In genomic region chr2:160063266-160063665, GRCh38 we compare ENCODE assay signal across 11 cellular contexts. TPM values are rescaled to one million over a fixed set of nuclear protein-coding genes. Genes with fewer than 3 reads are reported as not detected.
A peak's percentile ranks its signal among the peaks of the same experiment; 100 is the strongest.
DNase-seq lines count a peak whose midpoint lies in the region; ATAC-seq, FAIRE-seq and TF ChIP-seq lines count a peak whose summit lies in the region.
"Had no signal": no experiment of that assay in that cellular context is flagged by ENCODE, and none has a peak within 500 bp of the region (broad histone marks: within the 10 kb centered on the region; RNA-seq: fewer than 3 reads in every experiment).

No MANE protein-coding gene starts in this region.

- peaks cover 0 to 18% (median 17%) of the 10 kb centered on the region in 4 experiments; a peak in 6 of 7 replicates for H3K27me3 ChIP-seq in H1 (replicated peaks in 1 of 4; ENCODE audit: control insufficient read depth in 3 of 4, extremely low read depth in 1 of 4, insufficient read depth in 3 of 4, low read length in 3 of 4)
- no peaks in the 10 kb centered on the region for H3K27me3 ChIP-seq in aorta (ENCODE audit: control insufficient read depth in 1 of 2, insufficient read depth in 2 of 2, low read length in 1 of 2)
- H3K27me3 ChIP-seq: BLaER1 had no signal

- H3K4ac ChIP-seq in H1 (replicated peaks; ENCODE audit: insufficient read length, low read depth, low read length): no peak overlapping the region

- peaks cover 0 to 6% of the 10 kb centered on the region in 2 experiments; a peak in 1 of 4 replicates for H3K9me3 ChIP-seq in H1 (ENCODE audit: insufficient read depth in 2 of 2, low read depth in 1 of 2, low read length in 1 of 2)
- H3K9me3 ChIP-seq in aorta (ENCODE audit: control insufficient read depth, low read length): no peaks in the 10 kb centered on the region

- H3K36me3 ChIP-seq in H1 (ENCODE audit: control insufficient read depth in 2 of 4, insufficient read depth in 4 of 4, low read length in 3 of 4): 0 out of 8 replicates have a peak, but pooled peaks cover 0 to 5% (median 0%) of the 10 kb centered on the region in 4 experiments
- no peaks in the 10 kb centered on the region for H3K36me3 ChIP-seq in aorta (ENCODE audit: control insufficient read depth in 1 of 2, insufficient read depth in 2 of 2, low read length in 1 of 2)
- H3K36me3 ChIP-seq: BLaER1 had no signal

- peak overlapping the region; percentile 63 for H3K4me3 Mint-ChIP-seq in natural killer cell

- H3K27ac Mint-ChIP-seq in natural killer cell: no peak overlapping the region

- H3K36me3 Mint-ChIP-seq in natural killer cell: peaks cover 7% of the 10 kb centered on the region

- H2BK12ac ChIP-seq in H1 (ENCODE audit: low read depth, low read length): no peak overlapping the region; the same call in 1 of the 2 replicates

- H4K20me1 ChIP-seq in H1 (replicated peaks in 1 of 2; ENCODE audit: control insufficient read depth in 1 of 2, insufficient read depth in 2 of 2, low read length in 2 of 2): no peaks in the 10 kb centered on the region
- H4K20me1 ChIP-seq: BLaER1 had no signal

- POLR2A ChIA-PET in H1 (lab: Charles Lee; ENCODE audit: partially characterized antibody): no interaction called here

- H3K56ac ChIP-seq in H1 (replicated peaks; ENCODE audit: insufficient read length, low read depth, low read length): no peak overlapping the region

- intact Hi-C loops in Right ventricle myocardium superior (cut with DNase I) (no loop called here), cardiac septum (cut with DNase I) (no loop called here), natural killer cell (cut with micrococcal nuclease) (no loop called here), aorta (cut with DNase I) (no loop called here)

- FAIRE-seq in H1 (lab: Jason Lieb, UNC): no peak

- peak overlapping the region; percentile 88; the same call in 1 of the 2 replicates for H2AFZ ChIP-seq in H1 (ENCODE audit: low read length)

- H3K4me2 ChIP-seq in H1 (ENCODE audit: insufficient read depth in 1 of 2, low read depth in 2 of 2, low read length in 2 of 2): peak overlapping the region; percentile 72 to 94
- H3K4me2 ChIP-seq: BLaER1 had no signal

- peaks cover 11% of the 10 kb centered on the region; the same call in 1 of the 2 replicates for H3K23me2 ChIP-seq in H1 (ENCODE audit: low read depth, low read length)

- H4K5ac ChIP-seq in H1 (ENCODE audit: insufficient read length, low read depth, low read length): no peak overlapping the region

- ATAC-seq in Right ventricle myocardium superior (ENCODE audit: poor library complexity) (peak; percentile 11), natural killer cell (no peak), aorta (ENCODE audit: low FRiP score) (peak; percentile 37), HG03354 (IDR thresholded peaks at IDR 0.05; ENCODE audit: poor library complexity, severe bottlenecking, unreplicated experiment) (no peak)

- no peak overlapping the region for H2AK5ac ChIP-seq in H1 (ENCODE audit: low read depth, low read length)

- 58% methylated on average over 5 of the region's 5 CpGs; no CpG with 5 or more reads in 1 of the 2 experiments for WGBS in H1 (ENCODE audit: extremely low coverage in 1 of 2, insufficient coverage in 1 of 2, insufficient read length in 1 of 2, insufficient replicate concordance in 2 of 2, low coverage in 1 of 2, low lambda C conversion rate in 2 of 2, missing lambda C conversion rate in 1 of 2), 2 experiments
- WGBS in aorta, 2 donors: 43 to 52% methylated on average over 5 of the region's 5 CpGs

- CTCF ChIA-PET in H1 (lab: Charles Lee; ENCODE audit: partially characterized antibody): interaction anchor here (1.3 kb wide), 2 partner anchors 12 to 13 kb away, joined by 3 to 4 read pairs; no protein-coding TSS in a partner anchor

- peaks cover 38 to 48% of the 10 kb centered on the region in 2 donors for H3K27me3 Mint-ChIP-seq in natural killer cell (ENCODE audit: low read depth in 2 of 2)

- H3K27ac ChIP-seq in H1 (ENCODE audit: low read depth, low read length): no peak overlapping the region
- H3K27ac ChIP-seq in aorta (ENCODE audit: low read depth in 1 of 2, low read length in 2 of 2): no peak overlapping the region
- H3K27ac ChIP-seq: BLaER1 had no signal

- no peak for TF ChIP-seq RAD21 in H1 (IDR thresholded peaks at IDR 0.05 in 1 of 2, conservative IDR thresholded peaks at IDR 0.05 in 1 of 2; ENCODE audit: low read depth in 2 of 2, low read length in 2 of 2)

- no peak overlapping the region for H2BK120ac ChIP-seq in H1 (replicated peaks; ENCODE audit: low read depth, low read length)

- H2BK20ac ChIP-seq in H1 (ENCODE audit: low read length): peak overlapping the region; percentile 93; the same call in 1 of the 2 replicates

- TF ChIP-seq POLR2A in H1 (IDR thresholded peaks at IDR 0.05; ENCODE audit: control extremely low read depth in 1 of 2, low read depth in 2 of 2, low read length in 2 of 2): no peak

- TF ChIP-seq CTCF in H1 (IDR thresholded peaks at IDR 0.05; ENCODE audit: control extremely low read depth in 1 of 3, insufficient read depth in 1 of 3, low read depth in 1 of 3, low read length in 3 of 3) (no peak), natural killer cell (IDR thresholded peaks at IDR 0.05) (no peak)

- no peak overlapping the region for H3K23ac ChIP-seq in H1 (ENCODE audit: insufficient read length)

- no peak overlapping the region for H2BK15ac ChIP-seq in H1 (ENCODE audit: low read length)

- no peak overlapping the region for H4K91ac ChIP-seq in H1 (replicated peaks; ENCODE audit: insufficient read length, low read length)

- peak overlapping the region in 2 of 4 experiments; percentile 27 to 44; a peak in 1 of 7 replicates for H3K9ac ChIP-seq in H1 (replicated peaks in 1 of 4; ENCODE audit: extremely low read depth in 1 of 4, low read depth in 3 of 4, low read length in 3 of 4)
- H3K9ac ChIP-seq: BLaER1 had no signal

- no peak overlapping the region for H3K14ac ChIP-seq in H1 (ENCODE audit: insufficient read length)

- H3K79me2 ChIP-seq in H1 (ENCODE audit: control insufficient read depth in 1 of 2, insufficient read depth in 2 of 2, low read length in 2 of 2): no peaks in the 10 kb centered on the region

- H3K9me3 Mint-ChIP-seq in natural killer cell: no peaks in the 10 kb centered on the region

- H3K79me1 ChIP-seq in H1 (ENCODE audit: low read depth, low read length): no peaks in the 10 kb centered on the region

- no peak overlapping the region for H4K8ac ChIP-seq in H1 (ENCODE audit: extremely low read depth, insufficient read depth, low read length)

- DNase-seq in Right ventricle myocardium superior (no peak), cardiac septum (ENCODE audit: low spot score) (no peak), H1 (ENCODE audit: low read depth in 1 of 2, low spot score in 2 of 2) (no peak), natural killer cell (no peak), aorta (no peak), D341Med (ENCODE audit: low spot score) (no peak)
- no peak for DNase-seq in stimulated activated CD4-positive, alpha-beta T cell treated with anti-CD3 and anti-CD28 coated beads, Interleukin-4, amount 100 ng/mL, for 1 hour
- DNase-seq: activated CD4-positive, alpha-beta T cell treated with anti-CD3 and anti-CD28 coated beads, Interleukin-2, amount 50 U/mL, for 1 hour; effector CD4-positive, alpha-beta T cell had no signal

- H3K18ac ChIP-seq in H1 (ENCODE audit: extremely low read depth, low read length): peak overlapping the region; percentile 51; the same call in 1 of the 2 replicates

- peak overlapping the region in 3 of 4 experiments; percentile 33 to 78 (median 62); a peak in 4 of 8 replicates for H3K4me3 ChIP-seq in H1 (ENCODE audit: extremely low read depth in 1 of 4, insufficient read depth in 2 of 4, low read depth in 3 of 4, low read length in 4 of 4)
- H3K4me3 ChIP-seq in aorta (ENCODE audit: low read length in 2 of 2): peak overlapping the region; percentile 87 to 95
- H3K4me3 ChIP-seq: BLaER1 had no signal

- H3K4me1 Mint-ChIP-seq in natural killer cell: peaks cover 0 to 5% of the 10 kb centered on the region in 2 donors

- H3K4me1 ChIP-seq in H1 (replicated peaks in 1 of 4; ENCODE audit: control insufficient read depth in 3 of 4, insufficient read depth in 4 of 4, low read length in 3 of 4) (peaks cover 4 to 8% (median 5%) of the 10 kb centered on the region in 4 experiments; a peak in 6 of 7 replicates), aorta (ENCODE audit: control insufficient read depth in 1 of 2, insufficient read depth in 2 of 2, low read length in 2 of 2) (peaks cover 0 to 2% of the 10 kb centered on the region in 2 donors)
- H3K4me1 ChIP-seq: BLaER1 had no signal

- no peak for TF ChIP-seq EP300 in H1 (IDR thresholded peaks at IDR 0.05; ENCODE audit: borderline replicate concordance in 1 of 2, low read depth in 2 of 2, low read length in 2 of 2)

- H2BK5ac ChIP-seq in H1 (ENCODE audit: low read depth, low read length): no peak overlapping the region; the same call in 1 of the 2 replicates

TF ChIP-seq in H1, 55 proteins besides CTCF, POLR2A, EP300 and RAD21 (continues in another document):
- TF ChIP-seq NRF1 (IDR thresholded peaks at IDR 0.05; ENCODE audit: low read depth, low read length): no peak
- TF ChIP-seq RBBP5 (IDR thresholded peaks at IDR 0.05; ENCODE audit: borderline replicate concordance, low read depth, low read length): no peak
- TF ChIP-seq CREB1 (IDR thresholded peaks at IDR 0.05): no peak
- TF ChIP-seq MAFK (IDR thresholded peaks at IDR 0.05; ENCODE audit: low read depth, low read length): no peak
- TF ChIP-seq KDM1A (IDR thresholded peaks at IDR 0.05; ENCODE audit: borderline replicate concordance, low read length): no peak
- TF ChIP-seq CHD1 (IDR thresholded peaks at IDR 0.05; ENCODE audit: low read depth, low read length): no peak
- no peak for TF ChIP-seq GTF2F1 (IDR thresholded peaks at IDR 0.05; ENCODE audit: borderline replicate concordance, low read depth, low read length)
- no peak for TF ChIP-seq CTBP2 (IDR thresholded peaks at IDR 0.05; ENCODE audit: borderline replicate concordance, insufficient read depth, insufficient read length, low read length)
- TF ChIP-seq SP1 (IDR thresholded peaks at IDR 0.05; ENCODE audit: low read depth, low read length): no peak

RNA-seq across cellular contexts. Expression of gene PLA2R1, which starts 0.9 kb away (rescaled TPM):
- total RNA-seq in Right ventricle myocardium superior (3.0 TPM), cardiac septum (3.0 TPM), natural killer cell (not detected), aorta (10 to 100 TPM; 28.8 to 34.9 TPM)
- 1.5 and 2.2 TPM in 2 replicates for total RNA-seq in H1 (2021; fragmentation: NEBNext Ultra II Directional; extraction: Animal tissue kit (Norgen Biotek cat#: 25700))
- polyA plus RNA-seq in H1 (2011; rRNA removed) (0.39 and 0.65 TPM in 2 replicates), aorta (10 to 100 TPM in 1 of 2 donors, 1 to 10 TPM in 1; 7.9 to 31.3 TPM)
- 0.80 TPM for polyA plus RNA-seq in H1 (2011; cell fraction: cytosol; rRNA removed)
- 1.3 TPM for polyA plus RNA-seq in H1 (2011; cell fraction: nucleus; rRNA removed)
- polyA plus RNA-seq in H1 (2012, experiment 1 of 2): 0.85 to 1.3 TPM (median 1.0 TPM) in 4 replicates
- polyA plus RNA-seq in H1 (2012, experiment 2 of 2): 0.16 TPM
- polyA plus RNA-seq in H1 (2013, experiment 1 of 2): 0.79 TPM
- polyA plus RNA-seq in H1 (2013, experiment 2 of 2): 0.88 TPM
- polyA minus RNA-seq in H1 (2011; rRNA and poly(A)+ RNA removed): 1.9 and 2.8 TPM in 2 replicates
- 0.73 TPM for polyA minus RNA-seq in H1 (2011; cell fraction: cytosol; rRNA and poly(A)+ RNA removed)
- 4.5 TPM for polyA minus RNA-seq in H1 (2011; cell fraction: nucleus; rRNA and poly(A)+ RNA removed)

Comparison
In these comparisons a context has a peak if more than half of its experiments do, and no peak if none do; other contexts are left out.
1. ATAC-seq: peak in Right ventricle myocardium superior (single experiment) and aorta (single experiment); none in natural killer cell (0 of 3) and HG03354 (single experiment).